ENCODE assay signal across 1 cellular context in genomic region chr1:230104395-230105244, GRCh38.
TF ChIP-seq lines count a peak whose summit lies in the region.

No MANE protein-coding gene starts in this region.

TF ChIP-seq in IMR-90, 13 proteins besides CTCF, POLR2A, EP300 and RAD21 (continued from another document):
- TF ChIP-seq RFX5 (IDR thresholded peaks at IDR 0.05; ENCODE audit: low read depth, low read length): no peak
- peak; percentile 75 for TF ChIP-seq NFE2L2 (IDR thresholded peaks at IDR 0.05; ENCODE audit: low read depth, low read length)
- peak; percentile 99 for TF ChIP-seq CEBPB (IDR thresholded peaks at IDR 0.05; ENCODE audit: low read depth, low read length)
- peak; percentile 97 for TF ChIP-seq FOS (IDR thresholded peaks at IDR 0.05; ENCODE audit: low read depth, low read length)
- peak; percentile 90 for TF ChIP-seq BHLHE40 (IDR thresholded peaks at IDR 0.05; ENCODE audit: low read depth, low read length)
- TF ChIP-seq MAZ (IDR thresholded peaks at IDR 0.05; ENCODE audit: borderline replicate concordance, low read depth, low read length): peak; percentile 73
- TF ChIP-seq MAFK (IDR thresholded peaks at IDR 0.05; ENCODE audit: low read depth, low read length): peak; percentile 69; the same call in 1 of the 2 replicates
- TF ChIP-seq RCOR1 (IDR thresholded peaks at IDR 0.05; ENCODE audit: insufficient replicate concordance, low read length): peak; percentile 71
- no peak; the same call in 1 of the 2 replicates for TF ChIP-seq CHD1 (IDR thresholded peaks at IDR 0.05; ENCODE audit: low read depth, low read length)
- peak; percentile 5; the same call in 1 of the 2 replicates for TF ChIP-seq SMC3 (IDR thresholded peaks at IDR 0.05; ENCODE audit: low read depth, low read length)
- TF ChIP-seq USF2 (IDR thresholded peaks at IDR 0.05; ENCODE audit: low read depth, low read length): 0 out of 2 replicates have a peak, but pooled peaks have one; percentile 19
- TF ChIP-seq MXI1 (IDR thresholded peaks at IDR 0.05; ENCODE audit: borderline replicate concordance, low read depth, low read length): peak; percentile 72
